Comparison of ENCODE assay signal across 1 cellular context in genomic region chr6:137494281-137494966, GRCh38.
A peak's percentile ranks its signal among the peaks of the same experiment; 100 is the strongest.
TF ChIP-seq lines count a peak whose summit lies in the region.

TSS of gene OLIG3 (minus strand) at chr6:137494394. CDS start at chr6:137494170, 224 bp downstream.

TF ChIP-seq in HepG2, 621 proteins besides CTCF, POLR2A, EP300 and RAD21:
- TF ChIP-seq EZH2 (conservative IDR thresholded peaks at IDR 0.05; ENCODE audit: low read depth, low read length) (peak; percentile 87; the same call in 1 of the 2 replicates), SSRP1 (CRISPR knock-in tag; IDR thresholded peaks at IDR 0.05) (no peak), TFAP4 (IDR thresholded peaks at IDR 0.05; ENCODE audit: borderline replicate concordance, low read depth) (no peak)
TF ChIP-seq in HepG2: peak in this region for 1.
